In genomic region chr6:163661271-163661671, GRCh38 we compare ENCODE assay signal across 8 cellular contexts.
DNase-seq lines count a peak whose midpoint lies in the region; ATAC-seq and TF ChIP-seq lines count a peak whose summit lies in the region.

No MANE protein-coding gene starts in this region.

- peaks cover 25% of the 10 kb centered on the region for H3K27me3 Mint-ChIP-seq in activated CD4-positive, alpha-beta T cell treated with anti-CD3 and anti-CD28 coated beads for 36 hours

- no peaks in the 10 kb centered on the region for H3K4me1 ChIP-seq in mammary epithelial cell (ENCODE audit: insufficient read depth, low read length)

- in situ Hi-C loops in mammary epithelial cell (cut with MboI; ENCODE audit: low sequenced_read_pairs in 2 of 2), result no loop called here

- H3K27ac ChIP-seq in mammary epithelial cell (ENCODE audit: insufficient read depth, low read depth, low read length), result no peak overlapping the region

- POLR2A ChIA-PET in activated CD4-positive, alpha-beta T cell treated with anti-CD3 and anti-CD28 coated beads for 36 hours (lab: Charles Lee), result no interaction called here

- no peaks in the 10 kb centered on the region for H3K79me2 ChIP-seq in mammary epithelial cell (ENCODE audit: insufficient read depth, low read length)

- WGBS in mammary epithelial cell (ENCODE audit: low coverage, missing lambda C conversion rate), result 78% methylated on average over 1 of the region's 1 CpG

- CTCF ChIA-PET in activated CD4-positive, alpha-beta T cell treated with anti-CD3 and anti-CD28 coated beads for 36 hours (lab: Charles Lee), result no interaction called here
- CTCF ChIA-PET in mammary epithelial cell (lab: Charles Lee; ENCODE audit: low non-redundant PET), result no interaction called here

- no peak overlapping the region for H3K27ac Mint-ChIP-seq in activated CD4-positive, alpha-beta T cell treated with anti-CD3 and anti-CD28 coated beads for 36 hours

- no TSS peak for BruUV-seq in mammary epithelial cell (replicated peaks; lab: Mats Ljungman, UMichigan)

- no peak overlapping the region for H3K4me2 ChIP-seq in mammary epithelial cell (ENCODE audit: insufficient read depth, low read depth, low read length)

- DNase-seq in medulla oblongata (ENCODE audit: extremely low spot score) (peak; percentile 68), NCI-H2196 (lab: John Stamatoyannopoulos, UW; ENCODE audit: unreplicated experiment) (no peak), mammary epithelial cell (no peak)
- DNase-seq in activated CD4-positive, alpha-beta T cell treated with anti-CD3 and anti-CD28 coated beads for 36 hours, result no peak
- no peak for DNase-seq in activated naive CD4-positive, alpha-beta T cell (lab: John Stamatoyannopoulos, UW)

- peaks cover 2% of the 10 kb centered on the region for H3K27me3 ChIP-seq in mammary epithelial cell (ENCODE audit: insufficient read depth, low read length)

- H2AFZ ChIP-seq in mammary epithelial cell (ENCODE audit: low read depth, low read length), result no peak overlapping the region

- no peaks in the 10 kb centered on the region for H3K4me1 Mint-ChIP-seq in activated CD4-positive, alpha-beta T cell treated with anti-CD3 and anti-CD28 coated beads for 36 hours

- H4K20me1 ChIP-seq in mammary epithelial cell (ENCODE audit: insufficient read depth, low read length), result no peaks in the 10 kb centered on the region

- no peak overlapping the region for H3K4me3 Mint-ChIP-seq in activated CD4-positive, alpha-beta T cell treated with anti-CD3 and anti-CD28 coated beads for 36 hours

- H3K9ac ChIP-seq in mammary epithelial cell (ENCODE audit: insufficient read depth, low read length), result no peak overlapping the region

- TF ChIP-seq CTCF in mammary epithelial cell (conservative IDR thresholded peaks at IDR 0.05 in 1 of 2, IDR thresholded peaks at IDR 0.05 in 1 of 2; ENCODE audit: extremely low read depth in 1 of 2, insufficient read depth in 1 of 2, low read depth in 1 of 2, low read length in 2 of 2), result no peak

- H3K4me3 ChIP-seq in mammary epithelial cell (replicated peaks in 1 of 3; ENCODE audit: insufficient read depth in 1 of 3, low read depth in 2 of 3, low read length in 3 of 3), result no peak overlapping the region

- intact Hi-C loops in activated CD4-positive, alpha-beta T cell treated with anti-CD3 and anti-CD28 coated beads for 36 hours (cut with DNase I, micrococcal nuclease), result no loop called here
- intact Hi-C loops in mammary epithelial cell (cut with micrococcal nuclease), result no loop called here

- H3K36me3 ChIP-seq in mammary epithelial cell (ENCODE audit: insufficient read depth, low read length), result no peaks in the 10 kb centered on the region

- no peaks in the 10 kb centered on the region for H3K9me3 ChIP-seq in mammary epithelial cell (replicated peaks; ENCODE audit: insufficient read depth, low read length)

- dilution Hi-C loops in mammary epithelial cell (cut with HindIII; ENCODE audit: low sequenced_read_pairs), result no loop called here

- peak; percentile 99 for ATAC-seq in GM18861 (IDR thresholded peaks at IDR 0.05; ENCODE audit: unreplicated experiment)
- ATAC-seq in GM21619 (IDR thresholded peaks at IDR 0.05; ENCODE audit: unreplicated experiment), result peak; percentile 99
- peak; percentile 95 for ATAC-seq in HG03432 (IDR thresholded peaks at IDR 0.05; ENCODE audit: unreplicated experiment)
- ATAC-seq in activated CD4-positive, alpha-beta T cell treated with anti-CD3 and anti-CD28 coated beads for 36 hours, result no peak

- H3K9me3 Mint-ChIP-seq in activated CD4-positive, alpha-beta T cell treated with anti-CD3 and anti-CD28 coated beads for 36 hours (ENCODE audit: low read depth), result peaks cover 3% of the 10 kb centered on the region

- H3K36me3 Mint-ChIP-seq in activated CD4-positive, alpha-beta T cell treated with anti-CD3 and anti-CD28 coated beads for 36 hours (ENCODE audit: low read depth), result no peaks in the 10 kb centered on the region
